Comparison of ENCODE assay signal across 14 cellular contexts in the genomic region with DNA sequence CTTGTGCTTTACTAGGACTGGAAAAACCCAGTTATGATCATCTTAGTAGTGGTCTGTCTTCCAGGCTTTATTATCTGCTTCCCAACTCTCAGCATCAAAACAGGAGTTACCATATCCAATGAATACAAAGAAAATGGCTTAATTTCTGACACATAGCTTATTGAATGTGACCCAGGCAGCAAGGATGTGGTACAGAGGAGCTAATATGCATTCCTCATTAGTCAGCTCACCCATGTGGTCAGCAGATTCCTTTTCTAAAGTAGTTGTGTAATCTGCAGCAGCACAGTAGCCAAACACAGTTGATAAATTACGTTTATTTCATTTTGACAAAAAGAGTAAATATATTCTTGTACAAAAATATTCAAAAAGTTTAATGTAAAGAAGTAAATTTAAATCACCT. TPM values are rescaled to one million over a fixed set of nuclear protein-coding genes. Genes with fewer than 3 reads are reported as not detected.
A peak's percentile ranks its signal among the peaks of the same experiment; 100 is the strongest.
DNase-seq lines count a peak whose midpoint lies in the region; ATAC-seq lines count a peak whose summit lies in the region.
"Had no signal": no experiment of that assay in that cellular context is flagged by ENCODE, and none has a peak within 500 bp of the region (broad histone marks: within the 10 kb centered on the region; RNA-seq: fewer than 3 reads in every experiment).

No MANE protein-coding gene starts in this region.

- H4K5ac ChIP-seq in mesendoderm (ENCODE audit: low read length): no peak overlapping the region

- H3K4me3 ChIP-seq in mesendoderm (ENCODE audit: low read length) (no peak overlapping the region), Karpas-422 (ENCODE audit: low read length) (no peak overlapping the region)
- H3K4me3 ChIP-seq: body of pancreas, GM23338, prostate gland, SK-N-MC had no signal

- no peak overlapping the region for H3K18ac ChIP-seq in mesendoderm (ENCODE audit: low read length)

- H3K4me2 ChIP-seq in mesendoderm (ENCODE audit: low read length) (no peak overlapping the region), Karpas-422 (ENCODE audit: low read depth, low read length, poor library complexity, severe bottlenecking) (no peak overlapping the region)
- H3K4me2 ChIP-seq: GM23338 had no signal

- no peak overlapping the region for H2AK5ac ChIP-seq in mesendoderm (ENCODE audit: low read length)

- no peak overlapping the region for H4K8ac ChIP-seq in mesendoderm (ENCODE audit: low read depth, low read length)

- no peak overlapping the region for H3K56ac ChIP-seq in mesendoderm (ENCODE audit: low read length)

- H3K79me2 ChIP-seq in mesendoderm (ENCODE audit: control insufficient read depth, insufficient read depth, low read length) (no peaks in the 10 kb centered on the region), Karpas-422 (ENCODE audit: low read length) (no peaks in the 10 kb centered on the region)

- no peaks in the 10 kb centered on the region for H4K20me1 ChIP-seq in Karpas-422 (ENCODE audit: insufficient read depth, low read depth, low read length)

- H3K9me3 ChIP-seq in Karpas-422 (ENCODE audit: low read length): no peaks in the 10 kb centered on the region
- H3K9me3 ChIP-seq: body of pancreas, prostate gland had no signal

- H3K27ac ChIP-seq in epithelial cell of prostate (no peak overlapping the region), mesendoderm (ENCODE audit: low read depth, low read length) (no peak overlapping the region), Karpas-422 (ENCODE audit: low read length) (no peak overlapping the region)
- H3K27ac ChIP-seq: body of pancreas, prostate gland, SK-N-MC had no signal

- H2BK15ac ChIP-seq in mesendoderm (replicated peaks; ENCODE audit: low read depth): no peak overlapping the region

- no peak overlapping the region for H2AFZ ChIP-seq in Karpas-422 (ENCODE audit: low read length)
- H2AFZ ChIP-seq: GM23338 had no signal

- no peaks in the 10 kb centered on the region for H3K27me3 ChIP-seq in mesendoderm (ENCODE audit: insufficient read depth, low read length, poor library complexity)
- H3K27me3 ChIP-seq in Karpas-422 (ENCODE audit: low read length): no peaks in the 10 kb centered on the region
- H3K27me3 ChIP-seq: body of pancreas had no signal

- no peak overlapping the region for H3K9ac ChIP-seq in mesendoderm (ENCODE audit: low read length)
- no peak overlapping the region for H3K9ac ChIP-seq in Karpas-422 (ENCODE audit: low read length)

- DNase-seq in COLO829 (ENCODE audit: low spot score): peak; percentile 44
- DNase-seq in NCI-H226: peak; percentile 96
- peak; percentile 51 for DNase-seq in epithelial cell of prostate (ENCODE audit: low read depth, low spot score)
- DNase-seq in mesendoderm: peak; percentile 7
- no peak for DNase-seq in head of caudate nucleus
- no peak for DNase-seq in Karpas-422
- DNase-seq: COR-L47; stimulated activated CD8-positive, alpha-beta memory T cell treated with anti-CD3 and anti-CD28 coated beads, Interleukin-4, amount 100 ng/mL, for 48 hours had no signal

- H3K4ac ChIP-seq in mesendoderm (ENCODE audit: low read depth, low read length): no peak overlapping the region

- ATAC-seq in HG03521 (IDR thresholded peaks at IDR 0.05; ENCODE audit: unreplicated experiment): no peak
- ATAC-seq in HG03045 (IDR thresholded peaks at IDR 0.05; ENCODE audit: unreplicated experiment): no peak
- ATAC-seq: body of pancreas, GM23338 had no signal

- no CpG with 5 or more reads among the region's 1 CpG for WGBS in mesendoderm (ENCODE audit: extremely low coverage, insufficient coverage, low lambda C conversion rate)

- H3K23ac ChIP-seq in mesendoderm (ENCODE audit: low read length): no peak overlapping the region

- H3K9me2 ChIP-seq in Karpas-422 (replicated peaks; ENCODE audit: insufficient read depth, low read length): no peaks in the 10 kb centered on the region

- intact Hi-C loops in head of caudate nucleus (cut with DNase I): no loop called here

- H2BK120ac ChIP-seq in mesendoderm (ENCODE audit: low read depth, low read length): no peak overlapping the region

- H3K36me3 ChIP-seq in mesendoderm (ENCODE audit: control insufficient read depth, insufficient read depth, low read length) (no peaks in the 10 kb centered on the region), Karpas-422 (ENCODE audit: insufficient read depth, low read length) (no peaks in the 10 kb centered on the region)
- H3K36me3 ChIP-seq: prostate gland had no signal

- no peaks in the 10 kb centered on the region for H3K79me1 ChIP-seq in mesendoderm (ENCODE audit: low read length)

- no peak overlapping the region for H2BK5ac ChIP-seq in mesendoderm (ENCODE audit: low read length)

- H3K4me1 ChIP-seq in mesendoderm (ENCODE audit: control insufficient read depth, low read depth, low read length) (no peaks in the 10 kb centered on the region), Karpas-422 (ENCODE audit: low read length) (no peaks in the 10 kb centered on the region)

RNA-seq across cellular contexts. Expression of a gene that starts 43.6 kb away (rescaled TPM):
- polyA plus RNA-seq in mesendoderm (2013, experiment 1 of 2): not detected
- not detected for polyA plus RNA-seq in mesendoderm (2013, experiment 2 of 2)
- 0.60 TPM in 1 of 2 replicates, not detected in the other for total RNA-seq in Karpas-422 (2014; rRNA removed; shearing (Covaris generic); ENCODE audit: low replicate concordance)
- total RNA-seq: body of pancreas, GM23338 had no signal
- polyA plus RNA-seq: GM23338 had no signal

Comparison
In these comparisons a context has a peak if more than half of its experiments do, and no peak if none do; other contexts are left out.
1. DNase-seq: peak in COLO829 (single experiment), NCI-H226 (single experiment), epithelial cell of prostate (single experiment) and mesendoderm (single experiment); none in head of caudate nucleus (0 of 42) and Karpas-422 (single experiment).